ENCODE assay signal across 11 cellular contexts in genomic region chr16:71460246-71460645, GRCh38. TPM values are rescaled to one million over a fixed set of nuclear protein-coding genes. Genes with fewer than 3 reads are reported as not detected.
DNase-seq lines count a peak whose midpoint lies in the region; ATAC-seq and TF ChIP-seq lines count a peak whose summit lies in the region.
"Had no signal": no experiment of that assay in that cellular context is flagged by ENCODE, and none has a peak within 500 bp of the region (broad histone marks: within the 10 kb centered on the region; RNA-seq: fewer than 3 reads in every experiment).

No MANE protein-coding gene starts in this region.

- peaks cover 13% of the 10 kb centered on the region for H3K4me1 ChIP-seq in PC-3 (ENCODE audit: insufficient read depth, low read length)

- H3K9me3 ChIP-seq in PC-3 (ENCODE audit: low read length): no peaks in the 10 kb centered on the region

- ATAC-seq in PC-3 (peak; percentile 63), omental fat pad (ENCODE audit: low FRiP score) (peak; percentile 56)
- ATAC-seq: left colon had no signal

- TF ChIP-seq CTCF in PC-3 (conservative IDR thresholded peaks at IDR 0.05; ENCODE audit: low read depth, low read length) (no peak), omental fat pad (IDR thresholded peaks at IDR 0.05) (no peak)

- H3K4me2 ChIP-seq in PC-3 (ENCODE audit: low read length): peak overlapping the region; percentile 96

- peaks cover 3% of the 10 kb centered on the region for H3F3A ChIP-seq in PC-3 (ENCODE audit: low read length, unreplicated experiment)

- DNase-seq in EL (peak; percentile 87), PC-3 (peak; percentile 60), epithelial cell of prostate (ENCODE audit: low read depth, low spot score) (no peak), omental fat pad (ENCODE audit: low spot score) (no peak), HuH-7 (ENCODE audit: low spot score) (no peak), NCI-H146 (lab: John Stamatoyannopoulos, UW) (no peak), SIG-M5 treated with dmso at 0.1 percent for 504 hours (lab: John Stamatoyannopoulos, UW; ENCODE audit: unreplicated experiment) (no peak), germinal center (ENCODE audit: low spot score) (no peak)
- DNase-seq: left colon, NCI-H1930, SIG-M5 had no signal

- POLR2A ChIA-PET in PC-3 (lab: Charles Lee; ENCODE audit: unreplicated experiment): interaction anchor here (0.7 kb wide), 1 partner anchor 74 kb away, joined by 4 read pairs; no protein-coding TSS in a partner anchor

- H4K20me1 ChIP-seq in PC-3 (ENCODE audit: low read length): no peaks in the 10 kb centered on the region

- peaks cover 42% of the 10 kb centered on the region for H3K79me2 ChIP-seq in PC-3 (ENCODE audit: low read length)

- H3K36me3 ChIP-seq in PC-3 (ENCODE audit: low read depth, low read length): peaks cover 5% of the 10 kb centered on the region; the same call in 1 of the 2 replicates

- H3K27ac ChIP-seq in PC-3 (ENCODE audit: low read length) (no peak overlapping the region), epithelial cell of prostate (peak overlapping the region; percentile 54)

- BruUV-seq in PC-3 (replicated peaks; lab: Mats Ljungman, UMichigan): no TSS peak

- no peaks in the 10 kb centered on the region for H3K27me3 ChIP-seq in PC-3 (ENCODE audit: low read length)

- no peak overlapping the region for H3K9ac ChIP-seq in PC-3 (ENCODE audit: low read length)

- CTCF ChIA-PET in PC-3 (lab: Charles Lee): no interaction called here

- H3K4me3 ChIP-seq in PC-3 (ENCODE audit: low read length): peak overlapping the region; percentile 86

- no peaks in the 10 kb centered on the region for H3K9me2 ChIP-seq in PC-3 (replicated peaks; ENCODE audit: low read length)

- intact Hi-C loops in PC-3 (cut with micrococcal nuclease): loop anchor here (2.0 kb wide), 1 partner anchor 15 kb away; no protein-coding TSS in a partner anchor

- no peak overlapping the region for H2AFZ ChIP-seq in PC-3 (ENCODE audit: low read length)

RNA-seq across cellular contexts. Expression of gene ZNF23, which starts 1.8 kb away (rescaled TPM):
- 6.6 and 7.5 TPM in 2 replicates for total RNA-seq in PC-3 (2014; rRNA removed)
- total RNA-seq in omental fat pad: 10 to 100 TPM in 1 of 4 donors, 1 to 10 TPM in 3; 4.1 to 10.1 (median 7.3) TPM

RNA-seq across cellular contexts. Expression of gene TLE7, which starts 18.4 kb away (rescaled TPM):
- total RNA-seq in PC-3 (2014; rRNA removed) (not detected in 2 replicates), omental fat pad (not detected)
- total RNA-seq: left colon had no signal

RNA-seq across cellular contexts. Expression of gene ZNF19, which starts 28.9 kb away (rescaled TPM):
- total RNA-seq in PC-3 (2014; rRNA removed) (0.40 and 1.5 TPM in 2 replicates), omental fat pad (1 to 10 TPM; 3.0 to 9.5 (median 5.9) TPM)

Comparison
In these comparisons a context has a peak if more than half of its experiments do, and no peak if none do; other contexts are left out.
1. DNase-seq: peak in EL (single experiment) and PC-3 (single experiment); none in epithelial cell of prostate (single experiment), omental fat pad (single experiment), HuH-7 (single experiment), NCI-H146 (single experiment), SIG-M5 treated with dmso at 0.1 percent for 504 hours (single experiment) and germinal center (single experiment).